In the genomic region with DNA sequence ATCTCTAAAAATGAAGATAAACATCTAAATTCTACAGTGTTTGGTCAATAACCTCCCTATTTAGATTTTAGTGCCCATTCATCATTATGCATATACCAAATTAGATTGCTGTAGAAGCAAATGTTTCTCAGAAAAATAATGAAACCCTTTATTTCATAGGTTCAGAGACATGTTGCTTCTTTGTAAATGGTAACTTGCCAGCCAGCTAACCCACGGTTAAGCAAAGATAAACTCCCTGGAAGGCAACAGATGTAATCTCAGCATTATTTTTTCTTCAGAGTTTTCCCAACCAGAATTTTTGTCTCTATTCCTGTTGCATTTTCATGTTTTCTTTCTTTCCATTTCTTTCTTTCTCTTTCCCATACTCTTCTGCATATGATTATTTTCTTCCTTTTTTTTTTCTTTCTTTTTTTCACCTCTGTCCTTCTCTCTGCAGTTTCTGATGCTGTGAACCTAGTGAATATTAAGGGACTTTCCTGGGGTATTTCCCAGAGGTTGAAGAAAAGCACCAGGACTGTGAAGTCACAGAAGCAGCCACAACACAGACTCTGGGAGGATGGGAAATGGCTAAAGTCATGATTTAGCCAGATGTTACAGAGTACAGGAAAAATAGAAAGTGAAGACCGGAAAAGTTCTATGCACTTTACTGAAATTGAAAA, we compare ENCODE assay signal across 14 cellular contexts. TPM values are rescaled to one million over a fixed set of nuclear protein-coding genes. Genes with fewer than 3 reads are reported as not detected.
DNase-seq lines count a peak whose midpoint lies in the region; ATAC-seq and TF ChIP-seq lines count a peak whose summit lies in the region.
"Had no signal": no experiment of that assay in that cellular context is flagged by ENCODE, and none has a peak within 500 bp of the region (broad histone marks: within the 10 kb centered on the region; RNA-seq: fewer than 3 reads in every experiment).

No MANE protein-coding gene starts in this region.

- peaks cover 16% of the 10 kb centered on the region for H3K4me1 ChIP-seq in foreskin keratinocyte
- H3K4me1 ChIP-seq: gastroesophageal sphincter had no signal

- intact Hi-C loops in cardiac septum (cut with DNase I) = no loop called here

- no peak for TF ChIP-seq CTCF in foreskin keratinocyte (conservative IDR thresholded peaks at IDR 0.05)

- no peaks in the 10 kb centered on the region for H3K36me3 Mint-ChIP-seq in T-helper 17 cell (ENCODE audit: low read depth)

- H3K27me3 ChIP-seq in foreskin keratinocyte = no peaks in the 10 kb centered on the region
- H3K27me3 ChIP-seq: gastroesophageal sphincter, right atrium auricular region had no signal

- H3K27ac ChIP-seq in foreskin keratinocyte = no peak overlapping the region
- H3K27ac ChIP-seq: gastroesophageal sphincter had no signal

- H3K27me3 Mint-ChIP-seq in T-helper 17 cell = no peaks in the 10 kb centered on the region
- H3K27me3 Mint-ChIP-seq: activated B cell treated with CpG ODN at 0.5 μM for 24 hours had no signal

- ATAC-seq in GM18511 (IDR thresholded peaks at IDR 0.05; ENCODE audit: unreplicated experiment) (peak; percentile 65), GM21390 (IDR thresholded peaks at IDR 0.05; ENCODE audit: unreplicated experiment) (peak; percentile 56), HG03045 (IDR thresholded peaks at IDR 0.05; ENCODE audit: unreplicated experiment) (peak; percentile 88), foreskin keratinocyte (peak; percentile 61), T-helper 17 cell (no peak)
- ATAC-seq: gastroesophageal sphincter had no signal

- no peaks in the 10 kb centered on the region for H3K9me3 ChIP-seq in T-helper 17 cell (ENCODE audit: control insufficient read depth, low read length, poor library complexity, severe bottlenecking)
- H3K9me3 ChIP-seq: gastroesophageal sphincter, right atrium auricular region had no signal

- H3K27ac Mint-ChIP-seq in T-helper 17 cell = no peak overlapping the region
- H3K27ac Mint-ChIP-seq: activated B cell treated with CpG ODN at 0.5 μM for 24 hours had no signal

- no peaks in the 10 kb centered on the region for H3K4me1 Mint-ChIP-seq in T-helper 17 cell
- H3K4me1 Mint-ChIP-seq: activated B cell treated with CpG ODN at 0.5 μM for 24 hours had no signal

- no peak overlapping the region for H3K4me3 Mint-ChIP-seq in T-helper 17 cell
- H3K4me3 Mint-ChIP-seq: activated B cell treated with CpG ODN at 0.5 μM for 24 hours had no signal

- DNase-seq in foreskin keratinocyte (no peak), NCI-H2081 (lab: John Stamatoyannopoulos, UW) (no peak), cardiac septum (ENCODE audit: low spot score) (no peak), HPDE6-E6E7 (ENCODE audit: extremely low spot score) (no peak), T-helper 17 cell (no peak)
- DNase-seq: activated B cell treated with CpG ODN at 0.5 μM for 24 hours, C1 segment of cervical spinal cord, NCI-H2029 had no signal

RNA-seq across cellular contexts. Expression of a gene that starts 50.0 kb away (rescaled TPM):
- total RNA-seq in foreskin keratinocyte = 0.32 and 0.37 TPM in 2 replicates
- polyA plus RNA-seq in foreskin keratinocyte = 0.07 and 0.10 TPM in 2 replicates
- 0.89 TPM for total RNA-seq in cardiac septum
- total RNA-seq in T-helper 17 cell = not detected
- total RNA-seq: activated B cell treated with CpG ODN at 0.5 μM for 24 hours, lung microvascular endothelial cell had no signal
